11 cellular contexts compared by ENCODE assay signal in genomic region chr12:54421175-54421872, GRCh38. TPM values are rescaled to one million over a fixed set of nuclear protein-coding genes. Genes with fewer than 3 reads are reported as not detected.
DNase-seq lines count a peak whose midpoint lies in the region; ATAC-seq, FAIRE-seq and TF ChIP-seq lines count a peak whose summit lies in the region.
"Had no signal": no experiment of that assay in that cellular context is flagged by ENCODE, and none has a peak within 500 bp of the region (broad histone marks: within the 10 kb centered on the region; RNA-seq: fewer than 3 reads in every experiment).

No MANE protein-coding gene starts in this region.

- in situ Hi-C loops in ACHN (cut with HindIII; ENCODE audit: low pct_ligation_motif_present, low pct_unique_long_range_greater_than_20kb, low sequenced_read_pairs): no loop called here

- FAIRE-seq in H54 (lab: Jason Lieb, UNC): no peak

- 55 to 58% methylated on average over 3 to 4 of the region's 4 CpGs for WGBS in esophagus squamous epithelium, 2 donors

- H3K4me1 ChIP-seq in ACC112 (ENCODE audit: control insufficient read depth, insufficient read depth, low read length, unreplicated experiment) (peaks cover 72% of the 10 kb centered on the region), Loucy (ENCODE audit: insufficient read depth, low read length, poor library complexity, severe bottlenecking) (peaks cover 43% of the 10 kb centered on the region), esophagus squamous epithelium (peaks cover 6 to 93% (median 23%) of the 10 kb centered on the region in 3 donors)

- peak overlapping the region; percentile 41 for H3K9ac ChIP-seq in Loucy (ENCODE audit: low read depth, low read length, poor library complexity, severe bottlenecking)

- H3K4me2 ChIP-seq in Loucy (ENCODE audit: low read depth, low read length, poor library complexity, severe bottlenecking): peak overlapping the region; percentile 100

- H3K4me3 Mint-ChIP-seq in neural crest cell: peak overlapping the region; percentile 92

- ATAC-seq in GM18873 (IDR thresholded peaks at IDR 0.05; ENCODE audit: low FRiP score, unreplicated experiment): no peak

- no peaks in the 10 kb centered on the region for H3K9me3 Mint-ChIP-seq in neural crest cell

- H3K27me3 Mint-ChIP-seq in neural crest cell (ENCODE audit: low read depth): peaks cover 52% of the 10 kb centered on the region

- H3K36me3 Mint-ChIP-seq in neural crest cell (ENCODE audit: low read depth): no peaks in the 10 kb centered on the region

- TF ChIP-seq POLR2A in esophagus squamous epithelium (IDR thresholded peaks at IDR 0.05): no peak
- no peak for TF ChIP-seq POLR2A in H54 (IDR thresholded peaks at IDR 0.05; ENCODE audit: low read depth, low read length)

- H3K79me2 ChIP-seq in ACC112 (ENCODE audit: control insufficient read depth, insufficient read depth, low read length, unreplicated experiment): peaks cover 38% of the 10 kb centered on the region
- H3K79me2 ChIP-seq in Loucy (ENCODE audit: insufficient read depth, low read length): peaks cover 37% of the 10 kb centered on the region

- H2AFZ ChIP-seq in ACC112 (ENCODE audit: low read length, unreplicated experiment) (no peak overlapping the region), Loucy (ENCODE audit: low read length) (no peak overlapping the region)

- H3K36me3 ChIP-seq in ACC112 (ENCODE audit: insufficient read depth, low read length): 0 out of 2 replicates have a peak, but pooled peaks cover 4% of the 10 kb centered on the region
- H3K36me3 ChIP-seq in Loucy (ENCODE audit: insufficient read depth, low read length): no peaks in the 10 kb centered on the region
- no peaks in the 10 kb centered on the region for H3K36me3 ChIP-seq in esophagus squamous epithelium

- H3K27ac Mint-ChIP-seq in neural crest cell (ENCODE audit: unreplicated experiment): no peak overlapping the region

- no peak for DNase-seq in esophagus squamous epithelium (lab: John Stamatoyannopoulos, UW)
- DNase-seq in neural crest cell (ENCODE audit: low read depth, low spot score): no peak
- DNase-seq in ureter (ENCODE audit: low spot score): no peak
- DNase-seq in ACHN: no peak
- DNase-seq in H54 (ENCODE audit: insufficient read length, low spot score): no peak
- DNase-seq: activated CD4-positive, alpha-beta T cell treated with anti-CD3 and anti-CD28 coated beads for 48 hours; COR-L47; NK-92 treated with Interleukin-12 subunit alpha and Interleukin-12 subunit beta, amount 100 ng/mL, for 24 hours had no signal

- H3K9me3 ChIP-seq in Loucy (ENCODE audit: insufficient read depth, low read depth, low read length) (no peaks in the 10 kb centered on the region), esophagus squamous epithelium (no peaks in the 10 kb centered on the region)

- no peaks in the 10 kb centered on the region for H3F3A ChIP-seq in Loucy (ENCODE audit: low read depth)

- TF ChIP-seq CTCF in Loucy (conservative IDR thresholded peaks at IDR 0.05; ENCODE audit: low read length): no peak
- TF ChIP-seq CTCF in esophagus squamous epithelium (IDR thresholded peaks at IDR 0.05): no peak
- TF ChIP-seq CTCF in neural crest cell (conservative IDR thresholded peaks at IDR 0.05): no peak

- H3K9me2 ChIP-seq in Loucy (replicated peaks; ENCODE audit: low read depth, low read length): no peaks in the 10 kb centered on the region

- H3K4me1 Mint-ChIP-seq in neural crest cell: peaks cover 29% of the 10 kb centered on the region

- H3K4me3 ChIP-seq in ACC112 (ENCODE audit: low read depth, low read length) (peak overlapping the region; percentile 89), Loucy (ENCODE audit: low read length, poor library complexity, severe bottlenecking) (no peak overlapping the region), esophagus squamous epithelium (peak overlapping the region in 2 of 4 donors; percentile 85 to 95)

- intact Hi-C loops in esophagus squamous epithelium (cut with DNase I): no loop called here

- H3K27me3 ChIP-seq in ACC112 (ENCODE audit: insufficient read depth, low read length): no peaks in the 10 kb centered on the region
- peaks cover 10% of the 10 kb centered on the region for H3K27me3 ChIP-seq in Loucy (ENCODE audit: insufficient read depth, low read length, poor library complexity, severe bottlenecking)
- peaks cover 0 to 77% (median 0%) of the 10 kb centered on the region in 4 donors for H3K27me3 ChIP-seq in esophagus squamous epithelium

- H4K20me1 ChIP-seq in Loucy (ENCODE audit: insufficient read depth, low read length, poor library complexity, severe bottlenecking): peaks cover 6% of the 10 kb centered on the region

- H3K27ac ChIP-seq in ACC112 (ENCODE audit: low read depth, low read length) (peak overlapping the region; percentile 95), esophagus squamous epithelium (peak overlapping the region; percentile 85 to 96 (median 94))

RNA-seq across cellular contexts. Expression of gene ITGA5, which starts 2.3 kb away (rescaled TPM):
- total RNA-seq in esophagus squamous epithelium (100 to 1,000 TPM in 1 of 4 donors, 10 to 100 TPM in 2, 1 to 10 TPM in 1; 7.5 to 112 (median 37.3) TPM), neural crest cell (20.1 and 22.0 TPM in 2 replicates), ureter (117 TPM)

RNA-seq across cellular contexts. Expression of gene ZNF385A, which starts 36.8 kb away (rescaled TPM):
- 100 to 1,000 TPM in 1 of 4 donors, 10 to 100 TPM in 3; 25.2 to 106 (median 37.8) TPM for total RNA-seq in esophagus squamous epithelium
- 20.3 and 20.8 TPM in 2 replicates for total RNA-seq in neural crest cell
- 88.4 TPM for total RNA-seq in ureter

RNA-seq across cellular contexts. Expression of gene GTSF1, which starts 52.1 kb away (rescaled TPM):
- total RNA-seq in esophagus squamous epithelium (1 to 10 TPM in 1 of 4 donors, not detected in 3; 1.6 TPM), neural crest cell (not detected in 2 replicates), ureter (0.62 TPM)

RNA-seq across cellular contexts. Expression of gene GPR84, which starts 57.0 kb away (rescaled TPM):
- total RNA-seq in esophagus squamous epithelium (under 1 TPM in 1 of 4 donors, not detected in 3; 0.38 TPM), neural crest cell (not detected in 2 replicates), ureter (0.34 TPM)
